Comparison of ENCODE assay signal across 14 cellular contexts in genomic region chr20:62666736-62667529, GRCh38. TPM values are rescaled to one million over a fixed set of nuclear protein-coding genes. Genes with fewer than 3 reads are reported as not detected.
DNase-seq lines count a peak whose midpoint lies in the region; ATAC-seq and TF ChIP-seq lines count a peak whose summit lies in the region.
"Had no signal": no experiment of that assay in that cellular context is flagged by ENCODE, and none has a peak within 500 bp of the region (broad histone marks: within the 10 kb centered on the region; RNA-seq: fewer than 3 reads in every experiment).

No MANE protein-coding gene starts in this region.

- no TSS peak for BruUV-seq in MCF 10A (replicated peaks; lab: Mats Ljungman, UMichigan)

- H3K36me3 Mint-ChIP-seq in activated naive CD4-positive, alpha-beta T cell treated with anti-CD3 and anti-CD28 coated beads, Interleukin-2, amount 10 ng/mL, durations not matched to agents 7 days and 5 days = peaks cover 33% of the 10 kb centered on the region
- H3K36me3 Mint-ChIP-seq in activated naive CD4-positive, alpha-beta T cell treated with anti-CD3 and anti-CD28 coated beads, Interleukin-2, amount 50 U/mL, for 72 hours = peaks cover 0 to 10% of the 10 kb centered on the region in 2 donors
- H3K36me3 Mint-ChIP-seq in MCF 10A (ENCODE audit: insufficient read depth, unreplicated experiment) (peaks cover 41% of the 10 kb centered on the region), type B pancreatic cell (no peaks in the 10 kb centered on the region)

- no peak for DNase-seq in activated naive CD4-positive, alpha-beta T cell treated with anti-CD3 and anti-CD28 coated beads, Interleukin-2, amount 10 ng/mL, durations not matched to agents 7 days and 5 days
- DNase-seq in activated naive CD4-positive, alpha-beta T cell treated with anti-CD3 and anti-CD28 coated beads, Interleukin-2, amount 50 U/mL, for 72 hours (ENCODE audit: low spot score in 2 of 2) = no peak
- DNase-seq in MCF 10A (ENCODE audit: unreplicated experiment) = peak; percentile 28
- peak in 1 of 2 donors; percentile 82 for DNase-seq in left lung
- no peak for DNase-seq in type B pancreatic cell (ENCODE audit: extremely low spot score, unreplicated experiment)
- no peak for DNase-seq in cortex of kidney (lab: John Stamatoyannopoulos, UW)
- DNase-seq in retina = no peak
- DNase-seq: central memory CD4-positive, alpha-beta T cell; MM.1S; SIG-M5 had no signal

- H3K27ac ChIP-seq in left lung = peak overlapping the region in 1 of 2 donors; percentile 18
- H3K27ac ChIP-seq: hepatocyte had no signal

- no peaks in the 10 kb centered on the region for H3K9me3 Mint-ChIP-seq in activated naive CD4-positive, alpha-beta T cell treated with anti-CD3 and anti-CD28 coated beads, Interleukin-2, amount 10 ng/mL, durations not matched to agents 7 days and 5 days
- no peaks in the 10 kb centered on the region for H3K9me3 Mint-ChIP-seq in activated naive CD4-positive, alpha-beta T cell treated with anti-CD3 and anti-CD28 coated beads, Interleukin-2, amount 50 U/mL, for 72 hours
- H3K9me3 Mint-ChIP-seq in MCF 10A (ENCODE audit: unreplicated experiment) (no peaks in the 10 kb centered on the region), type B pancreatic cell (no peaks in the 10 kb centered on the region)
- H3K9me3 Mint-ChIP-seq: nephron had no signal

- POLR2A ChIA-PET in MCF 10A (lab: Yijun Ruan, JAX) = interaction anchor here (1.0 to 1.2 kb wide), 4 partner anchors 15 to 128 kb away, joined by 3 to 5 read pairs (median 4); no protein-coding TSS in a partner anchor

- intact Hi-C loops in MCF 10A (cut with micrococcal nuclease) = loop anchor here (5.0 kb wide), 1 partner anchor 140 kb away; no protein-coding TSS in a partner anchor
- intact Hi-C loops in left lung (cut with DNase I) = loop anchor here in 1 of 2 donors (5.0 kb wide), 1 partner anchor 125 kb away; no protein-coding TSS in a partner anchor

- peaks cover 3% of the 10 kb centered on the region for H3K4me1 Mint-ChIP-seq in activated naive CD4-positive, alpha-beta T cell treated with anti-CD3 and anti-CD28 coated beads, Interleukin-2, amount 10 ng/mL, durations not matched to agents 7 days and 5 days
- H3K4me1 Mint-ChIP-seq in MCF 10A (ENCODE audit: insufficient read depth, unreplicated experiment) (peaks cover 10% of the 10 kb centered on the region), type B pancreatic cell (ENCODE audit: unreplicated experiment) (peaks cover 29% of the 10 kb centered on the region)

- H3K27me3 Mint-ChIP-seq in activated naive CD4-positive, alpha-beta T cell treated with anti-CD3 and anti-CD28 coated beads, Interleukin-2, amount 10 ng/mL, durations not matched to agents 7 days and 5 days = no peaks in the 10 kb centered on the region
- H3K27me3 Mint-ChIP-seq in MCF 10A (ENCODE audit: insufficient read depth, unreplicated experiment) = no peaks in the 10 kb centered on the region
- peaks cover 8% of the 10 kb centered on the region for H3K27me3 Mint-ChIP-seq in type B pancreatic cell

- no peaks in the 10 kb centered on the region for H3K9me3 ChIP-seq in left lung

- no peak for ATAC-seq in activated naive CD4-positive, alpha-beta T cell treated with anti-CD3 and anti-CD28 coated beads, Interleukin-2, amount 50 U/mL, for 72 hours
- ATAC-seq in left lung = peak; percentile 54
- ATAC-seq in HG02884 (IDR thresholded peaks at IDR 0.05; ENCODE audit: unreplicated experiment) = no peak

- H3K4me1 ChIP-seq in left lung = peaks cover 0 to 68% of the 10 kb centered on the region in 2 donors

- peak overlapping the region; percentile 81 for H3K27ac Mint-ChIP-seq in activated naive CD4-positive, alpha-beta T cell treated with anti-CD3 and anti-CD28 coated beads, Interleukin-2, amount 10 ng/mL, durations not matched to agents 7 days and 5 days
- peak overlapping the region in 1 of 2 donors; percentile 25 for H3K27ac Mint-ChIP-seq in activated naive CD4-positive, alpha-beta T cell treated with anti-CD3 and anti-CD28 coated beads, Interleukin-2, amount 50 U/mL, for 72 hours
- H3K27ac Mint-ChIP-seq in MCF 10A (ENCODE audit: low read depth, unreplicated experiment) = peak overlapping the region; percentile 68
- H3K27ac Mint-ChIP-seq in type B pancreatic cell = no peak overlapping the region

- H3K27me3 ChIP-seq in left lung = peaks cover 0 to 37% of the 10 kb centered on the region in 2 donors
- H3K27me3 ChIP-seq: hepatocyte had no signal

- no peak for TF ChIP-seq CTCF in MCF 10A (IDR thresholded peaks at IDR 0.05; ENCODE audit: unreplicated experiment)
- TF ChIP-seq CTCF in left lung (IDR thresholded peaks at IDR 0.05) = no peak
- TF ChIP-seq CTCF in type B pancreatic cell (conservative IDR thresholded peaks at IDR 0.05) = no peak

- CTCF ChIA-PET in activated naive CD4-positive, alpha-beta T cell treated with anti-CD3 and anti-CD28 coated beads, Interleukin-2, amount 10 ng/mL, durations not matched to agents 7 days and 5 days (lab: Charles Lee) = interaction anchor here (1.7 kb wide), 1 partner anchor 125 kb away, joined by 5 read pairs; no protein-coding TSS in a partner anchor
- CTCF ChIA-PET in MCF 10A (lab: Yijun Ruan, JAX) = interaction anchor here (0.7 to 3.1 kb wide), 10 partner anchors 11 to 167 kb away, joined by 3 to 19 read pairs (median 6); no protein-coding TSS in a partner anchor

- H3K4me3 Mint-ChIP-seq in activated naive CD4-positive, alpha-beta T cell treated with anti-CD3 and anti-CD28 coated beads, Interleukin-2, amount 10 ng/mL, durations not matched to agents 7 days and 5 days = no peak overlapping the region
- H3K4me3 Mint-ChIP-seq in MCF 10A (ENCODE audit: unreplicated experiment) (no peak overlapping the region), type B pancreatic cell (peak overlapping the region; percentile 20)
- H3K4me3 Mint-ChIP-seq: nephron had no signal

- no peak overlapping the region for H3K4me3 ChIP-seq in left lung
- H3K4me3 ChIP-seq: hepatocyte had no signal

- peaks cover 0 to 78% of the 10 kb centered on the region in 2 donors for H3K36me3 ChIP-seq in left lung

RNA-seq across cellular contexts. Expression of gene SLCO4A1, which starts 24.6 kb away (rescaled TPM):
- 10 to 100 TPM; 39.3 to 44.4 TPM for total RNA-seq in activated naive CD4-positive, alpha-beta T cell treated with anti-CD3 and anti-CD28 coated beads, Interleukin-2, amount 50 U/mL, for 72 hours
- total RNA-seq in MCF 10A (2022) (23.8 and 27.0 TPM in 2 replicates), left lung (10 to 100 TPM; 11.5 to 47.2 TPM), type B pancreatic cell (ENCODE audit: low replicate concordance) (2.6 and 5.3 TPM in 2 replicates)

RNA-seq across cellular contexts. Expression of gene NTSR1, which starts 41.7 kb away (rescaled TPM):
- total RNA-seq in activated naive CD4-positive, alpha-beta T cell treated with anti-CD3 and anti-CD28 coated beads, Interleukin-2, amount 50 U/mL, for 72 hours = not detected
- total RNA-seq in MCF 10A (2022) (4.5 and 6.2 TPM in 2 replicates), left lung (1 to 10 TPM in 1 of 2 donors, under 1 TPM in 1; 0.12 to 3.5 TPM), type B pancreatic cell (ENCODE audit: low replicate concordance) (0.24 TPM in 1 of 2 replicates, not detected in the other)
- total RNA-seq: activated CD8-positive, alpha-beta memory T cell treated with anti-CD3 and anti-CD28 coated beads for 36 hours had no signal
